In the genomic region with DNA sequence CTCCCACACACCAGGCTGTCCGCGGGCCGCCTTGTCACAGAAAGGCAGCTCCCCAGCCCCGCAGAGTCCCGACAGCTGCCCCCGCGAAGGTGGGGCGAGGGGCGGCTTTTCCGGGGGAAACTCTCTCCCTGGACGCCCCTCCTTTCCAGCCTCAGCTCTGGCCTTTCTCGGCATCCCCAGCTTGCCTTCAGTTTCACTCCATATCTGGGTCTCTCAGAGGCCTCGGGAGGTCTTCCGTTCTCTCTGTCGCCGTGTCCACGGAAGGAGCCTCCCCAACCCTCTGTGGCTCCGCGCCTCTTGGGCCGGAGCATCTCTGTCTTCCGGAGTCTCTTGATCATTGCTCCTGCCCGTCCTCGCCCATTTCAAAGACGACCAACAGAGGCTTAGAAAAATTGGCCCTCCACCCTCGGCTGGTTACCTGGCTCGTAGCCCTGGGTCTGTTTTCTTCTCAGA, we compare ENCODE assay signal across 8 cellular contexts. TPM values are rescaled to one million over a fixed set of nuclear protein-coding genes. Genes with fewer than 3 reads are reported as not detected.
DNase-seq lines count a peak whose midpoint lies in the region; ATAC-seq and TF ChIP-seq lines count a peak whose summit lies in the region.

No MANE protein-coding gene starts in this region.

- peak overlapping the region; percentile 89 for H3K27ac ChIP-seq in mesodermal cell (ENCODE audit: low read depth, low read length, severe bottlenecking)

- POLR2A ChIA-PET in AG04449 (lab: Yijun Ruan, JAX) = no interaction called here

- H3K36me3 Mint-ChIP-seq in activated naive CD8-positive, alpha-beta T cell = no peaks in the 10 kb centered on the region

- H3K4me1 ChIP-seq in mesodermal cell (ENCODE audit: control insufficient read depth, insufficient read depth, low read length, poor library complexity, severe bottlenecking) = peaks cover 33% of the 10 kb centered on the region

- peaks cover 33% of the 10 kb centered on the region for H3K4me1 Mint-ChIP-seq in activated naive CD8-positive, alpha-beta T cell (ENCODE audit: low read depth)

- H3K27ac Mint-ChIP-seq in activated naive CD8-positive, alpha-beta T cell = no peak overlapping the region

- no peak for TF ChIP-seq CTCF in AG04449 (IDR thresholded peaks at IDR 0.05; ENCODE audit: insufficient read depth, low read length, missing control alignments)

- no peaks in the 10 kb centered on the region for H3K36me3 ChIP-seq in mesodermal cell (ENCODE audit: control insufficient read depth, insufficient read depth, low read length)

- DNase-seq in AG04449 (ENCODE audit: low read depth, low spot score) (no peak), NCI-H524 (lab: John Stamatoyannopoulos, UW) (no peak), KBM-7 (no peak), NCI-H2171 (lab: John Stamatoyannopoulos, UW) (no peak), NCI-H446 (lab: John Stamatoyannopoulos, UW) (no peak)

- ATAC-seq in GM21515 (IDR thresholded peaks at IDR 0.05; ENCODE audit: unreplicated experiment) = peak; percentile 31

- H3K27me3 Mint-ChIP-seq in activated naive CD8-positive, alpha-beta T cell = peaks cover 28% of the 10 kb centered on the region

- CTCF ChIA-PET in AG04449 (lab: Yijun Ruan, JAX) = interaction anchor here (0.7 to 1.3 kb wide), 4 partner anchors 69 to 373 kb away, joined by 3 to 5 read pairs (median 3); no protein-coding TSS in a partner anchor

- no peaks in the 10 kb centered on the region for H3K9me3 ChIP-seq in mesodermal cell (ENCODE audit: control insufficient read depth, low read length)

- peak overlapping the region; percentile 79 for H3K4me3 Mint-ChIP-seq in activated naive CD8-positive, alpha-beta T cell

- in situ Hi-C loops in KBM-7 (cut with MboI; ENCODE audit: low pct_unique_long_range_greater_than_20kb, low sequenced_read_pairs) = no loop called here

- 1 to 2% methylated on average over 23 to 24 of the region's 26 CpGs for WGBS in mesodermal cell (ENCODE audit: insufficient coverage in 2 of 2), 2 experiments

- H3K4me3 ChIP-seq in AG04449 (ENCODE audit: low read depth, low read length) (peak overlapping the region; percentile 47), mesodermal cell (ENCODE audit: extremely low read depth, insufficient read depth, low read length, poor library complexity, severe bottlenecking) (peak overlapping the region; percentile 37)

- no peaks in the 10 kb centered on the region for H3K9me3 Mint-ChIP-seq in activated naive CD8-positive, alpha-beta T cell (ENCODE audit: low read depth)

RNA-seq across cellular contexts. Expression of a gene that starts 6.1 kb away (rescaled TPM):
- 168 TPM for polyA plus RNA-seq in mesodermal cell (2013, experiment 1 of 2)
- 152 TPM for polyA plus RNA-seq in mesodermal cell (2013, experiment 2 of 2)
